Comparison of ENCODE assay signal across 1 cellular context in genomic region chr6:127367023-127367375, GRCh38.
A peak's percentile ranks its signal among the peaks of the same experiment; 100 is the strongest.
TF ChIP-seq lines count a peak whose summit lies in the region.

No MANE protein-coding gene starts in this region.

TF ChIP-seq in K562, 482 proteins besides CTCF, POLR2A, EP300 and RAD21 (continued from another document and continues in another):
- TF ChIP-seq MNT (conservative IDR thresholded peaks at IDR 0.05) = no peak
- no peak for TF ChIP-seq ZNF444 (CRISPR knock-in tag; IDR thresholded peaks at IDR 0.05)
- no peak for TF ChIP-seq HMGXB4 (CRISPR knock-in tag; IDR thresholded peaks at IDR 0.05)
- no peak for TF ChIP-seq EHMT2 (IDR thresholded peaks at IDR 0.05)
- no peak for TF ChIP-seq FOXA1 (IDR thresholded peaks at IDR 0.05; ENCODE audit: borderline replicate concordance)
- TF ChIP-seq RAD51 (IDR thresholded peaks at IDR 0.05; ENCODE audit: borderline replicate concordance, low read depth) = no peak
- peak; percentile 72 for TF ChIP-seq DPF2 (IDR thresholded peaks at IDR 0.05)
- no peak for TF ChIP-seq VEZF1 (CRISPR knock-in tag; IDR thresholded peaks at IDR 0.05)
- peak; percentile 83 for TF ChIP-seq NFE2L1 (tag; IDR thresholded peaks at IDR 0.05; ENCODE audit: borderline replicate concordance, low read depth)
- no peak for TF ChIP-seq ZKSCAN3 (CRISPR knock-in tag; IDR thresholded peaks at IDR 0.05)
- TF ChIP-seq ZNF551 (CRISPR knock-in tag; IDR thresholded peaks at IDR 0.05) = no peak
- no peak for TF ChIP-seq ZNF143 (CRISPR knock-in tag; IDR thresholded peaks at IDR 0.05)
- TF ChIP-seq MAFG (tag; conservative IDR thresholded peaks at IDR 0.05) = peak; percentile 95
- TF ChIP-seq ATF7 (IDR thresholded peaks at IDR 0.05) = no peak
- no peak for TF ChIP-seq MAZ (CRISPR knock-in tag; conservative IDR thresholded peaks at IDR 0.05 in 1 of 2, IDR thresholded peaks at IDR 0.05 in 1 of 2)
- TF ChIP-seq ZFX (CRISPR knock-in tag; IDR thresholded peaks at IDR 0.05) = no peak
- TF ChIP-seq SMAD4 (CRISPR knock-in tag; conservative IDR thresholded peaks at IDR 0.05) = no peak
- TF ChIP-seq EGR1 (conservative IDR thresholded peaks at IDR 0.05) = no peak
- no peak for TF ChIP-seq ZNF175 (CRISPR knock-in tag; IDR thresholded peaks at IDR 0.05; ENCODE audit: low read depth)
- TF ChIP-seq TSC22D4 (tag; IDR thresholded peaks at IDR 0.05) = no peak
- TF ChIP-seq SFPQ (IDR thresholded peaks at IDR 0.05; ENCODE audit: low read depth, low read length) = no peak
- no peak for TF ChIP-seq REST (CRISPR knock-in tag; IDR thresholded peaks at IDR 0.05; ENCODE audit: low read depth)
- TF ChIP-seq ZNF407 (IDR thresholded peaks at IDR 0.05; ENCODE audit: low read depth) = no peak
- no peak for TF ChIP-seq ZNF23 (CRISPR knock-in tag; IDR thresholded peaks at IDR 0.05)
- no peak for TF ChIP-seq PHTF2 (CRISPR knock-in tag; IDR thresholded peaks at IDR 0.05)
- no peak for TF ChIP-seq MCM7 (IDR thresholded peaks at IDR 0.05)
- TF ChIP-seq ATF2 (CRISPR knock-in tag; IDR thresholded peaks at IDR 0.05) = no peak
- TF ChIP-seq HDAC8 (tag; IDR thresholded peaks at IDR 0.05) = no peak
- TF ChIP-seq SP2 (IDR thresholded peaks at IDR 0.05; ENCODE audit: extremely low read depth, low read depth, low read length, poor library complexity, severe bottlenecking) = no peak
- TF ChIP-seq U2AF2 (optimal IDR thresholded peaks at IDR 0.05; ENCODE audit: low read depth, low read length) = no peak
- TF ChIP-seq AFF1 (IDR thresholded peaks at IDR 0.05; ENCODE audit: low read depth in 1 of 2, partially characterized antibody in 2 of 2) = no peak
- no peak for TF ChIP-seq ZNF311 (CRISPR knock-in tag; IDR thresholded peaks at IDR 0.05)
